Comparison of ENCODE assay signal across 3 cellular contexts in genomic region chr1:111006556-111006955, GRCh38.
"Had no signal": no experiment of that assay in that cellular context is flagged by ENCODE, and none has a peak within 500 bp of the region (broad histone marks: within the 10 kb centered on the region; RNA-seq: fewer than 3 reads in every experiment).

No MANE protein-coding gene starts in this region.

- H3K4me3 ChIP-seq: GM23338 had no signal

- H3K4me2 ChIP-seq: GM23338 had no signal

- H2AFZ ChIP-seq: GM23338 had no signal

- DNase-seq: H9, HCEC 1CT had no signal
